Comparison of ENCODE assay signal across 9 cellular contexts in genomic region chr22:38455063-38455529, GRCh38. TPM values are rescaled to one million over a fixed set of nuclear protein-coding genes. Genes with fewer than 3 reads are reported as not detected.
DNase-seq lines count a peak whose midpoint lies in the region; ATAC-seq and TF ChIP-seq lines count a peak whose summit lies in the region.
"Had no signal": no experiment of that assay in that cellular context is flagged by ENCODE, and none has a peak within 500 bp of the region (broad histone marks: within the 10 kb centered on the region; RNA-seq: fewer than 3 reads in every experiment).

TSS of gene KCNJ4 (minus strand) at chr22:38455199. CDS start at chr22:38428132, 27,067 bp downstream.

- H3K4me3 Mint-ChIP-seq in activated T-cell treated with anti-CD3 and anti-CD28 coated beads, Interleukin-2, amount 50 U/mL, for 24 hours = peak within 1 kb of the TSS; percentile 73
- H3K4me3 Mint-ChIP-seq in chondrocyte (ENCODE audit: unreplicated experiment) = peak within 1 kb of the TSS; percentile 60

- H3K4me1 Mint-ChIP-seq in activated T-cell treated with anti-CD3 and anti-CD28 coated beads, Interleukin-2, amount 50 U/mL, for 24 hours (ENCODE audit: low read depth) = peaks cover 9% of the 10 kb centered on the region
- peaks cover 7% of the 10 kb centered on the region for H3K4me1 Mint-ChIP-seq in chondrocyte (ENCODE audit: low read depth)

- no peaks in the 10 kb centered on the region for H3K27me3 ChIP-seq in lung (ENCODE audit: control insufficient read depth, insufficient read depth)
- peaks cover 3 to 40% (median 22%) of the 10 kb centered on the region in 4 donors for H3K27me3 ChIP-seq in upper lobe of left lung

- H3K4me1 ChIP-seq in lung (ENCODE audit: control insufficient read depth in 2 of 2, insufficient read depth in 2 of 2, low read length in 2 of 2) = peaks cover 3 to 4% of the 10 kb centered on the region in 2 donors
- peaks cover 15 to 22% (median 18%) of the 10 kb centered on the region in 4 donors for H3K4me1 ChIP-seq in upper lobe of left lung

- TF ChIP-seq CTCF in chondrocyte (IDR thresholded peaks at IDR 0.05) = peak; percentile 13
- TF ChIP-seq CTCF in lung (IDR thresholded peaks at IDR 0.05; ENCODE audit: control extremely low read depth, extremely low read depth) = no peak
- TF ChIP-seq CTCF in upper lobe of left lung (IDR thresholded peaks at IDR 0.05) = no peak

- H3K4me3 ChIP-seq in lung (peak within 1 kb of the TSS; percentile 12), upper lobe of left lung (peak within 1 kb of the TSS in 3 of 4 donors; percentile 41 to 52 (median 48))

- H3K36me3 Mint-ChIP-seq in activated T-cell treated with anti-CD3 and anti-CD28 coated beads, Interleukin-2, amount 50 U/mL, for 24 hours (ENCODE audit: low read depth) = no peaks in the 10 kb centered on the region
- no peaks in the 10 kb centered on the region for H3K36me3 Mint-ChIP-seq in chondrocyte (ENCODE audit: low read depth)

- ATAC-seq in lung (ENCODE audit: insufficient read depth, low FRiP score) = no peak
- no peak for ATAC-seq in upper lobe of left lung (ENCODE audit: low FRiP score in 2 of 2)
- no peak for ATAC-seq in GM18873 (IDR thresholded peaks at IDR 0.05; ENCODE audit: low FRiP score, unreplicated experiment)
- no peak for ATAC-seq in GM18511 (IDR thresholded peaks at IDR 0.05; ENCODE audit: unreplicated experiment)

- H3K27ac ChIP-seq in lung (ENCODE audit: low read depth in 1 of 2, low read length in 1 of 2) (peak within 1 kb of the TSS in 1 of 2 donors; percentile 77), upper lobe of left lung (no peak within 1 kb of the TSS)

- peaks cover 81% of the 10 kb centered on the region for H3K27me3 Mint-ChIP-seq in activated T-cell treated with anti-CD3 and anti-CD28 coated beads, Interleukin-2, amount 50 U/mL, for 24 hours
- peaks cover 39% of the 10 kb centered on the region for H3K27me3 Mint-ChIP-seq in chondrocyte (ENCODE audit: low read depth)

- H3K36me3 ChIP-seq in lung (ENCODE audit: control insufficient read depth in 2 of 2, insufficient read depth in 2 of 2, low read length in 2 of 2) = no peaks in the 10 kb centered on the region
- H3K36me3 ChIP-seq in upper lobe of left lung = no peaks in the 10 kb centered on the region

- H3K9me3 Mint-ChIP-seq in activated T-cell treated with anti-CD3 and anti-CD28 coated beads, Interleukin-2, amount 50 U/mL, for 24 hours = no peaks in the 10 kb centered on the region
- no peaks in the 10 kb centered on the region for H3K9me3 Mint-ChIP-seq in chondrocyte (ENCODE audit: low read depth)

- peak within 1 kb of the TSS; percentile 44 for H3K27ac Mint-ChIP-seq in activated T-cell treated with anti-CD3 and anti-CD28 coated beads, Interleukin-2, amount 50 U/mL, for 24 hours
- no peak within 1 kb of the TSS for H3K27ac Mint-ChIP-seq in chondrocyte (ENCODE audit: unreplicated experiment)

- 1% methylated on average over 28 to 77 of the region's 78 CpGs for WGBS in lung, 2 donors
- 0% methylated on average over 13 of the region's 78 CpGs; no CpG with 5 or more reads in 1 of the 2 donors for WGBS in upper lobe of left lung, 2 donors

- H3K9me3 ChIP-seq in lung (ENCODE audit: control insufficient read depth in 2 of 2, insufficient read depth in 1 of 2, low read length in 1 of 2) (peaks cover 0 to 3% of the 10 kb centered on the region in 2 donors), upper lobe of left lung (no peaks in the 10 kb centered on the region)

- no peak for TF ChIP-seq POLR2A in upper lobe of left lung (IDR thresholded peaks at IDR 0.05)

- no peak for TF ChIP-seq EP300 in upper lobe of left lung (IDR thresholded peaks at IDR 0.05)

- no peak for DNase-seq in activated T-cell treated with anti-CD3 and anti-CD28 coated beads, Interleukin-2, amount 50 U/mL, for 24 hours
- DNase-seq in activated T-cell treated with anti-CD3 and anti-CD28 coated beads, Interleukin-2, amount 50 U/mL, for 1 hour = no peak
- DNase-seq in chondrocyte (ENCODE audit: low spot score) = no peak
- no peak for DNase-seq in lung (ENCODE audit: low spot score)
- no peak for DNase-seq in upper lobe of left lung
- DNase-seq in NCI-H1417 treated with DMSO at 0.1 percent for 48 hours (lab: John Stamatoyannopoulos, UW) = no peak
- DNase-seq: NCI-H187 treated with DMSO at 0.1 percent for 48 hours had no signal

RNA-seq across cellular contexts. Expression of gene KCNJ4, which starts in this region (rescaled TPM):
- total RNA-seq in chondrocyte = 0.27 to 0.33 TPM (median 0.27 TPM) in 3 replicates
- total RNA-seq in lung = not detected
- polyA plus RNA-seq in lung = not detected
- total RNA-seq in upper lobe of left lung = not detected
